In the genomic region with DNA sequence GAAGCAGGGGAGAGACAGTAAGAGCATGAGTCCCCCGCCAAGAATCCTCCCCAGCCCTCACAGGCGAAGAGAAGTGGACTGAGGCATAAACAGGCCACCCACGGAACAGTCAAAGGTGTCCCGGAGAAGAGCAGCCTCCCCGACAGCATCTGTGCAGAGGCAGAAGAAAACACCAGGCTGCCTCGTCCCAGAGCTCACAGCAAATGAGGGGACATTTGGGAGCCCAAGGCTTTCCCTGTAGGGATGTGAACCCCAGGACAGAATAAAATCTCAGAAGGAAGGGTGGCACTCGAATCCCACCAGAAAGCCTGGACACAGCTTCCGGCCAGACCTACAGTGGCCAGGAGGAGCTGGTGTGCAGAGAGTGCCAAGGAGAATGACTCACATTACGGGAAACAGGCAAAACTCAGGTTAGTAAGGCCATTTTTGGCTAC, we compare ENCODE assay signal across 1 cellular context.
TF ChIP-seq lines count a peak whose summit lies in the region.

No MANE protein-coding gene starts in this region.

TF ChIP-seq in IMR-90, 13 proteins besides CTCF, POLR2A, EP300 and RAD21 (continued from another document):
- TF ChIP-seq, protein P1, sequence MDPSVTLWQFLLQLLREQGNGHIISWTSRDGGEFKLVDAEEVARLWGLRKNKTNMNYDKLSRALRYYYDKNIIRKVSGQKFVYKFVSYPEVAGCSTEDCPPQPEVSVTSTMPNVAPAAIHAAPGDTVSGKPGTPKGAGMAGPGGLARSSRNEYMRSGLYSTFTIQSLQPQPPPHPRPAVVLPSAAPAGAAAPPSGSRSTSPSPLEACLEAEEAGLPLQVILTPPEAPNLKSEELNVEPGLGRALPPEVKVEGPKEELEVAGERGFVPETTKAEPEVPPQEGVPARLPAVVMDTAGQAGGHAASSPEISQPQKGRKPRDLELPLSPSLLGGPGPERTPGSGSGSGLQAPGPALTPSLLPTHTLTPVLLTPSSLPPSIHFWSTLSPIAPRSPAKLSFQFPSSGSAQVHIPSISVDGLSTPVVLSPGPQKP (IDR thresholded peaks at IDR 0.05; ENCODE audit: borderline replicate concordance, low read depth, low read length) = no peak
- TF ChIP-seq SMC3 (IDR thresholded peaks at IDR 0.05; ENCODE audit: low read depth, low read length) = no peak
- no peak for TF ChIP-seq MAZ (IDR thresholded peaks at IDR 0.05; ENCODE audit: borderline replicate concordance, low read depth, low read length)
TF ChIP-seq in IMR-90: peak in this region for 0.
